21 cellular contexts compared by ENCODE assay signal in the genomic region with DNA sequence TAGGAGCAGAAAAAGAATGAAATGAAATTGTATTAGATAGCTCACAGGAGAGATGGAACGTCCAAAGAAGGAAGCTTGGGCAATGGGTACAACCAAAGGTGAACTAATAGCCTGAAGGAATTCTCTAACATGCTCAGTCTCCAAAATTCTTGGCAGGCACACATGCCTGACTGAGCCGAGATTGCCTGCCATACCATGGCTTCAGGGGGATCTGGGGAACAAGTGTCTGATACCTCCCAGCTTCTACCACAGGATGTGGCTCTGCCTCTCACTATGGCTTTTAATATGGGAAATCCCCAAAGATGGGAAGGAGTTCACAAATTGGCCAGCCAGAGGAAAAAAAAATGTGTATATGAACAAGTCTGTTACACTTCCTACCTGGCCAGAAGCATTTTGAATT. TPM values are rescaled to one million over a fixed set of nuclear protein-coding genes. Genes with fewer than 3 reads are reported as not detected.
"Had no signal": no experiment of that assay in that cellular context is flagged by ENCODE, and none has a peak within 500 bp of the region (broad histone marks: within the 10 kb centered on the region; RNA-seq: fewer than 3 reads in every experiment).

No MANE protein-coding gene starts in this region.

- H3K27ac ChIP-seq: colonic mucosa, heart left ventricle, parathyroid adenoma, prostate gland, right lobe of liver, tibial artery, upper lobe of left lung, uterus had no signal

- H3K9me3 Mint-ChIP-seq: nephron had no signal

- H3K36me3 ChIP-seq: colonic mucosa, heart left ventricle, prostate gland, right lobe of liver, tibial artery, upper lobe of left lung, uterus had no signal

- H3K9me3 ChIP-seq: colonic mucosa, heart left ventricle, prostate gland, right lobe of liver, tibial artery, upper lobe of left lung, uterus had no signal

- H3K4me3 ChIP-seq: colonic mucosa, heart left ventricle, prostate gland, right lobe of liver, tibial artery, upper lobe of left lung, uterus had no signal

- H3K27ac Mint-ChIP-seq: naive B cell; nephron; stimulated activated effector memory CD8-positive, alpha-beta T cell treated with anti-CD3 and anti-CD28 coated beads, Interleukin-12 subunit alpha, Interleukin-12 subunit beta, amount 100 ng/mL, for 72 hours had no signal

- H3K36me3 Mint-ChIP-seq: naive B cell; stimulated activated effector memory CD8-positive, alpha-beta T cell treated with anti-CD3 and anti-CD28 coated beads, Interleukin-12 subunit alpha, Interleukin-12 subunit beta, amount 100 ng/mL, for 72 hours had no signal

- H3K4me3 Mint-ChIP-seq: naive B cell; nephron; stimulated activated effector memory CD8-positive, alpha-beta T cell treated with anti-CD3 and anti-CD28 coated beads, Interleukin-12 subunit alpha, Interleukin-12 subunit beta, amount 100 ng/mL, for 72 hours had no signal

- DNase-seq: colonic mucosa; dermis blood vessel endothelial cell; erythroblast; foreskin melanocyte; heart left ventricle; hippocampal formation; kidney glomerular epithelial cell; naive B cell; occipital lobe; retina; right lobe of liver; stimulated activated CD4-positive, alpha-beta T cell treated with anti-CD3 and anti-CD28 coated beads, Interleukin-4, amount 100 ng/mL, for 1 hour; stimulated activated CD8-positive, alpha-beta memory T cell treated with anti-CD3 and anti-CD28 coated beads, Interleukin-4, amount 100 ng/mL, for 48 hours; stimulated activated naive CD8-positive, alpha-beta T cell treated with anti-CD3 and anti-CD28 coated beads, Interleukin-15, Interleukin-2, amounts not matched to agents 100 U/mL and 50 U/mL, for 24 hours; tibial artery; upper lobe of left lung; uterus had no signal

- H3K79me2 ChIP-seq: parathyroid adenoma had no signal

- H3K4me1 Mint-ChIP-seq: stimulated activated effector memory CD8-positive, alpha-beta T cell treated with anti-CD3 and anti-CD28 coated beads, Interleukin-12 subunit alpha, Interleukin-12 subunit beta, amount 100 ng/mL, for 72 hours had no signal

- H3K27me3 ChIP-seq: colonic mucosa, right lobe of liver, tibial artery, uterus had no signal

- H3K9ac ChIP-seq: parathyroid adenoma had no signal

- H2AFZ ChIP-seq: parathyroid adenoma had no signal

- H3K4me1 ChIP-seq: colonic mucosa, parathyroid adenoma, prostate gland had no signal

RNA-seq across cellular contexts. Expression of a gene that starts 3.6 kb away (rescaled TPM):
- total RNA-seq: dermis blood vessel endothelial cell had no signal
